ENCODE assay signal across 1 cellular context in the genomic region with DNA sequence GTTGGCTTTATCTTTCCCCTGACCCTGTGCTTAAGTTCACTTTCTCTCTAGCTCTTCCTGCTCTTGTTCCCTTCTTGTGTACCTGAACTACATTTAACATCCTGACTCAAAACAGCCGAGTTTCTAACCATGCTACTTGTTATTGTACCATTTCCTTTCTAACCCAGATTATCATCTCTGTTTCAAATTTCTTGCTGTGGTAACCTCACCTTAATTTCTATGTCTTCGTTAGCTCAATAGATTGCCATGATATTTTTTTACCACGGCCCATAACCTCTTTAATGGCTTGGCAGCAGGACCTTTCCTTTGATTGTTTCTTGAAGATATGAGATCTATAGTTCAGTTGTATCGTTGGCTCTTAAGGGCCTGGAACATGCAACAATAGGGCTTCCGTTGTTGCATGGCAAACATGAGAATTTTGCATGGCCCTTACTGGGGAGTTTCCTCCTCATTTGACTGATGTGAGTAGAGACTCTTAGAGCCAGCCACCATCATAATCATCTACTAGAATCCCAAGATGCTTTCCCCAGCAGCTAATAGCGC.
TF ChIP-seq lines count a peak whose summit lies in the region.

No MANE protein-coding gene starts in this region.

TF ChIP-seq in endothelial cell of umbilical vein, 7 proteins besides CTCF, POLR2A, EP300 and RAD21:
- no peak for TF ChIP-seq GATA2 (IDR thresholded peaks at IDR 0.05; ENCODE audit: insufficient read depth, insufficient read length, low read depth, low read length)
- TF ChIP-seq POLR2AphosphoS5 (IDR thresholded peaks at IDR 0.05; ENCODE audit: insufficient read depth, low read depth, low read length): no peak
- TF ChIP-seq MYC (IDR thresholded peaks at IDR 0.05; ENCODE audit: low read depth, low read length): no peak
- TF ChIP-seq, protein P1, sequence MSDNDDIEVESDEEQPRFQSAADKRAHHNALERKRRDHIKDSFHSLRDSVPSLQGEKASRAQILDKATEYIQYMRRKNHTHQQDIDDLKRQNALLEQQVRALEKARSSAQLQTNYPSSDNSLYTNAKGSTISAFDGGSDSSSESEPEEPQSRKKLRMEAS (IDR thresholded peaks at IDR 0.05; ENCODE audit: insufficient read depth, insufficient read length): no peak
- no peak for TF ChIP-seq FOS (IDR thresholded peaks at IDR 0.05; ENCODE audit: borderline replicate concordance, insufficient read depth, low read length)
- no peak for TF ChIP-seq EZH2 (IDR thresholded peaks at IDR 0.05; ENCODE audit: borderline replicate concordance, low read depth, low read length, severe bottlenecking)
- no peak for TF ChIP-seq JUN (IDR thresholded peaks at IDR 0.05; ENCODE audit: borderline replicate concordance, insufficient read depth, insufficient read length, low read depth)
